In genomic region chr16:27549607-27549856, GRCh38 we compare ENCODE assay signal across 1 cellular context.
TF ChIP-seq lines count a peak whose summit lies in the region.

No MANE protein-coding gene starts in this region.

TF ChIP-seq in HepG2, 621 proteins besides CTCF, POLR2A, EP300 and RAD21 (continued from another document and continues in another):
- TF ChIP-seq ZBTB40 (IDR thresholded peaks at IDR 0.05): no peak
- TF ChIP-seq ZBTB40 (CRISPR knock-in tag; IDR thresholded peaks at IDR 0.05): no peak
- no peak for TF ChIP-seq ZNF672 (CRISPR knock-in tag; IDR thresholded peaks at IDR 0.05)
- TF ChIP-seq GABPB1 (CRISPR knock-in tag; IDR thresholded peaks at IDR 0.05): no peak
- no peak for TF ChIP-seq SMARCE1 (IDR thresholded peaks at IDR 0.05; ENCODE audit: borderline replicate concordance)
- TF ChIP-seq CREB3 (CRISPR knock-in tag; IDR thresholded peaks at IDR 0.05): no peak
- peak; percentile 70; the same call in 1 of the 2 replicates for TF ChIP-seq ZBTB26 (CRISPR knock-in tag; IDR thresholded peaks at IDR 0.05; ENCODE audit: borderline replicate concordance)
- TF ChIP-seq ZNF276 (CRISPR knock-in tag; IDR thresholded peaks at IDR 0.05; ENCODE audit: low read depth): no peak
- no peak for TF ChIP-seq ZNF572 (CRISPR knock-in tag; IDR thresholded peaks at IDR 0.05)
- no peak for TF ChIP-seq E2F2 (CRISPR knock-in tag; IDR thresholded peaks at IDR 0.05; ENCODE audit: borderline replicate concordance)
- TF ChIP-seq ZNF652 (CRISPR knock-in tag; IDR thresholded peaks at IDR 0.05; ENCODE audit: borderline replicate concordance, low read depth): no peak
- TF ChIP-seq KDM1A (CRISPR knock-in tag; IDR thresholded peaks at IDR 0.05): no peak
- TF ChIP-seq ARID4A (CRISPR knock-in tag; IDR thresholded peaks at IDR 0.05; ENCODE audit: borderline replicate concordance): no peak
- no peak for TF ChIP-seq MLX (CRISPR knock-in tag; IDR thresholded peaks at IDR 0.05)
- peak; percentile 77; the same call in 1 of the 2 replicates for TF ChIP-seq ZNF414 (CRISPR knock-in tag; IDR thresholded peaks at IDR 0.05)
- no peak for TF ChIP-seq DMTF1 (CRISPR knock-in tag; IDR thresholded peaks at IDR 0.05)
- TF ChIP-seq CBX1 (IDR thresholded peaks at IDR 0.05; ENCODE audit: low read depth): no peak
- peak; percentile 37; the same call in 1 of the 2 replicates for TF ChIP-seq RXRA (CRISPR knock-in tag; IDR thresholded peaks at IDR 0.05)
- TF ChIP-seq ZNF576 (CRISPR knock-in tag; IDR thresholded peaks at IDR 0.05): no peak
- no peak for TF ChIP-seq HOXA7 (CRISPR knock-in tag; IDR thresholded peaks at IDR 0.05)
- no peak for TF ChIP-seq ZNF563 (CRISPR knock-in tag; IDR thresholded peaks at IDR 0.05)
- no peak for TF ChIP-seq CHD4 (IDR thresholded peaks at IDR 0.05; ENCODE audit: borderline replicate concordance, low read length)
- peak; percentile 27; the same call in 1 of the 2 replicates for TF ChIP-seq IRF9 (CRISPR knock-in tag; IDR thresholded peaks at IDR 0.05; ENCODE audit: borderline replicate concordance)
- TF ChIP-seq NFYB (CRISPR knock-in tag; IDR thresholded peaks at IDR 0.05): no peak
- TF ChIP-seq KLF6 (CRISPR knock-in tag; IDR thresholded peaks at IDR 0.05): no peak
- no peak for TF ChIP-seq ATF1 (CRISPR knock-in tag; IDR thresholded peaks at IDR 0.05)
- peak; percentile 58; the same call in 1 of the 2 replicates for TF ChIP-seq ZNF749 (CRISPR knock-in tag; IDR thresholded peaks at IDR 0.05; ENCODE audit: borderline replicate concordance)
